18 cellular contexts compared by ENCODE assay signal in genomic region chr3:17775073-17775472, GRCh38. TPM values are rescaled to one million over a fixed set of nuclear protein-coding genes. Genes with fewer than 3 reads are reported as not detected.
DNase-seq lines count a peak whose midpoint lies in the region; ATAC-seq, FAIRE-seq and TF ChIP-seq lines count a peak whose summit lies in the region.
"Had no signal": no experiment of that assay in that cellular context is flagged by ENCODE, and none has a peak within 500 bp of the region (broad histone marks: within the 10 kb centered on the region; RNA-seq: fewer than 3 reads in every experiment).

No MANE protein-coding gene starts in this region.

- no peaks in the 10 kb centered on the region for H3K9me2 ChIP-seq in hepatocyte (replicated peaks; ENCODE audit: insufficient read depth)

- H3K27ac Mint-ChIP-seq in activated CD4-positive, alpha-beta memory T cell treated with anti-CD3 and anti-CD28 coated beads for 36 hours = peak overlapping the region; percentile 75
- H3K27ac Mint-ChIP-seq in activated naive CD8-positive, alpha-beta T cell treated with anti-CD3 and anti-CD28 coated beads, Interleukin-2, amount 10 ng/mL, durations not matched to agents 7 days and 5 days = peak overlapping the region; percentile 85
- H3K27ac Mint-ChIP-seq in stimulated activated effector memory CD8-positive, alpha-beta T cell treated with anti-CD3 and anti-CD28 coated beads, Interleukin-12 subunit alpha, Interleukin-12 subunit beta, amount 100 ng/mL, for 72 hours = peak overlapping the region; percentile 92

- CTCF ChIA-PET in activated CD4-positive, alpha-beta memory T cell treated with anti-CD3 and anti-CD28 coated beads for 36 hours (lab: Charles Lee) = no interaction called here

- H3K27ac ChIP-seq in hepatocyte = no peak overlapping the region
- H3K27ac ChIP-seq: coronary artery, foreskin keratinocyte, uterus had no signal

- WGBS in hepatocyte (ENCODE audit: low lambda C conversion rate, missing lambda C conversion rate) = 84% methylated on average over 8 of the region's 8 CpGs

- no peaks in the 10 kb centered on the region for H3K36me3 ChIP-seq in hepatocyte (replicated peaks; ENCODE audit: insufficient read depth, low read depth)
- H3K36me3 ChIP-seq: uterus had no signal

- DNase-seq in activated naive CD4-positive, alpha-beta T cell treated with Interleukin-2 at 50 U/mL for 16 hours = peak; percentile 3
- no peak for DNase-seq in activated naive CD4-positive, alpha-beta T cell (lab: John Stamatoyannopoulos, UW)
- DNase-seq in activated CD4-positive, alpha-beta memory T cell treated with anti-CD3 and anti-CD28 coated beads for 36 hours = peak; percentile 41
- peak; percentile 64 for DNase-seq in activated naive CD8-positive, alpha-beta T cell treated with anti-CD3 and anti-CD28 coated beads, Interleukin-2, amount 10 ng/mL, durations not matched to agents 7 days and 5 days
- DNase-seq in stimulated activated effector memory CD8-positive, alpha-beta T cell treated with anti-CD3 and anti-CD28 coated beads, Interleukin-12 subunit alpha, Interleukin-12 subunit beta, amount 100 ng/mL, for 72 hours (ENCODE audit: low spot score in 2 of 2) = peak in 1 of 2 donors; percentile 4
- DNase-seq in hepatocyte (ENCODE audit: low spot score) (no peak), RCC 7860 (ENCODE audit: low spot score) (no peak)
- DNase-seq: ACHN, foreskin keratinocyte, Kasumi-1, left colon, NCI-H2171 treated with DMSO at 0.1 percent for 48 hours, NCI-H774, RPMI8226, uterus had no signal

- intact Hi-C loops in activated CD4-positive, alpha-beta memory T cell treated with anti-CD3 and anti-CD28 coated beads for 36 hours (cut with micrococcal nuclease) = no loop called here

- no peak overlapping the region for H2AFZ ChIP-seq in hepatocyte

- no peak overlapping the region for H3K4me2 ChIP-seq in hepatocyte

- no peak for TF ChIP-seq CTCF in hepatocyte (IDR thresholded peaks at IDR 0.05; ENCODE audit: poor library complexity)

- no peaks in the 10 kb centered on the region for H3K36me3 Mint-ChIP-seq in activated CD4-positive, alpha-beta memory T cell treated with anti-CD3 and anti-CD28 coated beads for 36 hours
- peaks cover 48% of the 10 kb centered on the region for H3K36me3 Mint-ChIP-seq in activated naive CD8-positive, alpha-beta T cell treated with anti-CD3 and anti-CD28 coated beads, Interleukin-2, amount 10 ng/mL, durations not matched to agents 7 days and 5 days
- peaks cover 16% of the 10 kb centered on the region for H3K36me3 Mint-ChIP-seq in stimulated activated effector memory CD8-positive, alpha-beta T cell treated with anti-CD3 and anti-CD28 coated beads, Interleukin-12 subunit alpha, Interleukin-12 subunit beta, amount 100 ng/mL, for 72 hours

- no peaks in the 10 kb centered on the region for H3K9me3 ChIP-seq in hepatocyte (ENCODE audit: low read depth)
- H3K9me3 ChIP-seq: uterus had no signal

- H3K4me3 ChIP-seq in hepatocyte = no peak overlapping the region
- H3K4me3 ChIP-seq: coronary artery, mucosa of descending colon, uterus had no signal

- no peaks in the 10 kb centered on the region for H3K4me1 ChIP-seq in hepatocyte (ENCODE audit: insufficient read depth)
- H3K4me1 ChIP-seq: foreskin keratinocyte, uterus had no signal

- no peaks in the 10 kb centered on the region for H3K79me2 ChIP-seq in hepatocyte

- ATAC-seq in activated naive CD8-positive, alpha-beta T cell treated with anti-CD3 and anti-CD28 coated beads, Interleukin-2, amount 10 ng/mL, durations not matched to agents 7 days and 5 days (ENCODE audit: low read depth) = peak; percentile 46
- ATAC-seq in stimulated activated effector memory CD8-positive, alpha-beta T cell treated with anti-CD3 and anti-CD28 coated beads, Interleukin-12 subunit alpha, Interleukin-12 subunit beta, amount 100 ng/mL, for 72 hours = peak; percentile 71
- no peak for ATAC-seq in HG02852 (IDR thresholded peaks at IDR 0.05; ENCODE audit: unreplicated experiment)
- ATAC-seq: foreskin keratinocyte, left colon, mucosa of descending colon had no signal

- peaks cover 5% of the 10 kb centered on the region for H3K9me3 Mint-ChIP-seq in activated CD4-positive, alpha-beta memory T cell treated with anti-CD3 and anti-CD28 coated beads for 36 hours
- peaks cover 31% of the 10 kb centered on the region for H3K9me3 Mint-ChIP-seq in activated naive CD8-positive, alpha-beta T cell treated with anti-CD3 and anti-CD28 coated beads, Interleukin-2, amount 10 ng/mL, durations not matched to agents 7 days and 5 days
- no peaks in the 10 kb centered on the region for H3K9me3 Mint-ChIP-seq in stimulated activated effector memory CD8-positive, alpha-beta T cell treated with anti-CD3 and anti-CD28 coated beads, Interleukin-12 subunit alpha, Interleukin-12 subunit beta, amount 100 ng/mL, for 72 hours

- H3K4me3 Mint-ChIP-seq in activated CD4-positive, alpha-beta memory T cell treated with anti-CD3 and anti-CD28 coated beads for 36 hours = peak overlapping the region; percentile 67
- H3K4me3 Mint-ChIP-seq in activated naive CD8-positive, alpha-beta T cell treated with anti-CD3 and anti-CD28 coated beads, Interleukin-2, amount 10 ng/mL, durations not matched to agents 7 days and 5 days = peak overlapping the region; percentile 74
- H3K4me3 Mint-ChIP-seq in stimulated activated effector memory CD8-positive, alpha-beta T cell treated with anti-CD3 and anti-CD28 coated beads, Interleukin-12 subunit alpha, Interleukin-12 subunit beta, amount 100 ng/mL, for 72 hours = peak overlapping the region; percentile 75

- peaks cover 9% of the 10 kb centered on the region for H3K27me3 Mint-ChIP-seq in activated CD4-positive, alpha-beta memory T cell treated with anti-CD3 and anti-CD28 coated beads for 36 hours
- peaks cover 12% of the 10 kb centered on the region for H3K27me3 Mint-ChIP-seq in activated naive CD8-positive, alpha-beta T cell treated with anti-CD3 and anti-CD28 coated beads, Interleukin-2, amount 10 ng/mL, durations not matched to agents 7 days and 5 days

- peaks cover 14% of the 10 kb centered on the region for H3K4me1 Mint-ChIP-seq in activated CD4-positive, alpha-beta memory T cell treated with anti-CD3 and anti-CD28 coated beads for 36 hours (ENCODE audit: low read depth)
- peaks cover 44% of the 10 kb centered on the region for H3K4me1 Mint-ChIP-seq in activated naive CD8-positive, alpha-beta T cell treated with anti-CD3 and anti-CD28 coated beads, Interleukin-2, amount 10 ng/mL, durations not matched to agents 7 days and 5 days
- H3K4me1 Mint-ChIP-seq in stimulated activated effector memory CD8-positive, alpha-beta T cell treated with anti-CD3 and anti-CD28 coated beads, Interleukin-12 subunit alpha, Interleukin-12 subunit beta, amount 100 ng/mL, for 72 hours = peaks cover 21% of the 10 kb centered on the region

- POLR2A ChIA-PET in activated CD4-positive, alpha-beta memory T cell treated with anti-CD3 and anti-CD28 coated beads for 36 hours (lab: Charles Lee) = interaction anchor here (1.6 to 1.9 kb wide), 2 partner anchors 27 to 32 kb away, joined by 4 to 5 read pairs; partner anchors contain the start of gene TBC1D5
- POLR2A ChIA-PET in activated naive CD8-positive, alpha-beta T cell treated with anti-CD3 and anti-CD28 coated beads, Interleukin-2, amount 10 ng/mL, durations not matched to agents 7 days and 5 days (lab: Charles Lee) = interaction anchor here (1.3 to 2.6 kb wide), 4 partner anchors 18 to 34 kb away, joined by 4 to 41 read pairs (median 10); partner anchors contain the start of gene TBC1D5

- no peaks in the 10 kb centered on the region for H3K27me3 ChIP-seq in hepatocyte
- H3K27me3 ChIP-seq: foreskin keratinocyte, uterus had no signal

- FAIRE-seq in RCC 7860 (lab: Jason Lieb, UNC) = no peak

- no peaks in the 10 kb centered on the region for H4K20me1 ChIP-seq in hepatocyte (ENCODE audit: insufficient read depth, poor library complexity, severe bottlenecking)

RNA-seq across cellular contexts. Expression of gene TBC1D5, which starts 32.6 kb away (rescaled TPM):
- total RNA-seq in activated CD4-positive, alpha-beta memory T cell treated with anti-CD3 and anti-CD28 coated beads for 36 hours = 10 to 100 TPM; 49.2 to 53.7 TPM
- 10 to 100 TPM; 57.3 to 60.9 TPM for total RNA-seq in activated naive CD8-positive, alpha-beta T cell treated with anti-CD3 and anti-CD28 coated beads, Interleukin-2, amount 10 ng/mL, durations not matched to agents 7 days and 5 days
- 64.2 and 68.3 TPM in 2 replicates for total RNA-seq in hepatocyte
- polyA plus RNA-seq in hepatocyte = 12.9 and 17.0 TPM in 2 replicates

Comparison
In these comparisons a context has a peak if more than half of its experiments do, and no peak if none do; other contexts are left out.
1. DNase-seq: peak in activated naive CD4-positive, alpha-beta T cell treated with Interleukin-2 at 50 U/mL for 16 hours (single experiment), activated CD4-positive, alpha-beta memory T cell treated with anti-CD3 and anti-CD28 coated beads for 36 hours (single experiment) and activated naive CD8-positive, alpha-beta T cell treated with anti-CD3 and anti-CD28 coated beads, Interleukin-2, amount 10 ng/mL, durations not matched to agents 7 days and 5 days (single experiment); none in activated naive CD4-positive, alpha-beta T cell (0 of 4), hepatocyte (single experiment) and RCC 7860 (single experiment).
2. Peak in every context shown above with its lines, with median percentiles within 50 percentile points of each other: H3K27ac Mint-ChIP-seq and H3K4me3 Mint-ChIP-seq.